15 cellular contexts compared by ENCODE assay signal in genomic region chr17:3040882-3041281, GRCh38.
DNase-seq lines count a peak whose midpoint lies in the region; ATAC-seq and TF ChIP-seq lines count a peak whose summit lies in the region.
"Had no signal": no experiment of that assay in that cellular context is flagged by ENCODE, and none has a peak within 500 bp of the region (broad histone marks: within the 10 kb centered on the region; RNA-seq: fewer than 3 reads in every experiment).

No MANE protein-coding gene starts in this region.

- H3K36me3 Mint-ChIP-seq in activated T-cell treated with anti-CD3 and anti-CD28 coated beads, Interleukin-2, amount 50 U/mL, for 24 hours (ENCODE audit: low read depth), result no peaks in the 10 kb centered on the region

- H3K27ac Mint-ChIP-seq in activated T-cell treated with anti-CD3 and anti-CD28 coated beads, Interleukin-2, amount 50 U/mL, for 24 hours, result no peak overlapping the region
- H3K27ac Mint-ChIP-seq: CD4-positive, alpha-beta memory T cell; IgD-negative memory B cell had no signal

- DNase-seq in activated T-cell treated with anti-CD3 and anti-CD28 coated beads, Interleukin-2, amount 50 U/mL, for 24 hours, result peak; percentile 7
- no peak for DNase-seq in activated T-cell treated with anti-CD3 and anti-CD28 coated beads, Interleukin-2, amount 50 U/mL, for 1 hour
- DNase-seq in inferior parietal cortex (ENCODE audit: extremely low spot score) (peak; percentile 33), middle frontal gyrus (ENCODE audit: extremely low spot score, low spot score) (peak; percentile 26), hippocampal formation (lab: John Stamatoyannopoulos, UW) (no peak), HEK293T (ENCODE audit: extremely low spot score) (no peak)
- DNase-seq: BE2C; CD4-positive, alpha-beta memory T cell; DND-41; GDM1; GM23248 had no signal

- CTCF ChIA-PET in HEK293T (lab: Yijun Ruan, JAX), result interaction anchor here (0.6 kb wide), 1 partner anchor 692 kb away, joined by 3 read pairs; no protein-coding TSS in a partner anchor

- POLR2A ChIA-PET in HEK293T (lab: Yijun Ruan, JAX), result no interaction called here

- H3K27me3 Mint-ChIP-seq in activated T-cell treated with anti-CD3 and anti-CD28 coated beads, Interleukin-2, amount 50 U/mL, for 24 hours, result peaks cover 4% of the 10 kb centered on the region

- peaks cover 19% of the 10 kb centered on the region for H3K9me3 Mint-ChIP-seq in activated T-cell treated with anti-CD3 and anti-CD28 coated beads, Interleukin-2, amount 50 U/mL, for 24 hours

- ATAC-seq in GM21723 (IDR thresholded peaks at IDR 0.05; ENCODE audit: unreplicated experiment), result no peak
- ATAC-seq: A549, HCT116 had no signal

- no peak overlapping the region for H3K4me3 Mint-ChIP-seq in activated T-cell treated with anti-CD3 and anti-CD28 coated beads, Interleukin-2, amount 50 U/mL, for 24 hours
- H3K4me3 Mint-ChIP-seq: CD4-positive, alpha-beta memory T cell; IgD-negative memory B cell had no signal

- H3K4me1 Mint-ChIP-seq in activated T-cell treated with anti-CD3 and anti-CD28 coated beads, Interleukin-2, amount 50 U/mL, for 24 hours (ENCODE audit: low read depth), result peaks cover 5% of the 10 kb centered on the region

TF ChIP-seq in HEK293T, 16 proteins besides CTCF, POLR2A, EP300 and RAD21:
- TF ChIP-seq BHLHE40 (IDR thresholded peaks at IDR 0.05; ENCODE audit: borderline replicate concordance) (no peak), TARDBP (IDR thresholded peaks at IDR 0.05) (no peak), ZNF384 (IDR thresholded peaks at IDR 0.05) (no peak), NFRKB (IDR thresholded peaks at IDR 0.05) (no peak), HDGF (IDR thresholded peaks at IDR 0.05; ENCODE audit: borderline replicate concordance) (no peak), PKNOX1 (IDR thresholded peaks at IDR 0.05) (no peak), SUZ12 (IDR thresholded peaks at IDR 0.05) (no peak), FOXK2 (IDR thresholded peaks at IDR 0.05) (no peak), FOXA1 (IDR thresholded peaks at IDR 0.05) (no peak)

Comparison
In these comparisons a context has a peak if more than half of its experiments do, and no peak if none do; other contexts are left out.
1. DNase-seq: peak in activated T-cell treated with anti-CD3 and anti-CD28 coated beads, Interleukin-2, amount 50 U/mL, for 24 hours (single experiment), inferior parietal cortex (single experiment) and middle frontal gyrus (single experiment); none in activated T-cell treated with anti-CD3 and anti-CD28 coated beads, Interleukin-2, amount 50 U/mL, for 1 hour (single experiment), hippocampal formation (0 of 2) and HEK293T (single experiment).